ENCODE assay signal across 18 cellular contexts in genomic region chrX:31483336-31483735, GRCh38.
A peak's percentile ranks its signal among the peaks of the same experiment; 100 is the strongest.
DNase-seq lines count a peak whose midpoint lies in the region; ATAC-seq, FAIRE-seq and TF ChIP-seq lines count a peak whose summit lies in the region.
"Had no signal": no experiment of that assay in that cellular context is flagged by ENCODE, and none has a peak within 500 bp of the region (broad histone marks: within the 10 kb centered on the region; RNA-seq: fewer than 3 reads in every experiment).

No MANE protein-coding gene starts in this region.

- BruUV-seq in Calu3 (replicated peaks; lab: Mats Ljungman, UMichigan) = no TSS peak
- BruUV-seq in endothelial cell of umbilical vein (replicated peaks; lab: Mats Ljungman, UMichigan) = no TSS peak

- H2AFZ ChIP-seq in endothelial cell of umbilical vein (ENCODE audit: low read depth, low read length) = no peak overlapping the region

- H3K27ac ChIP-seq in RWPE1 = no peak overlapping the region
- peak overlapping the region; percentile 55 for H3K27ac ChIP-seq in endothelial cell of umbilical vein (ENCODE audit: insufficient read depth, low read depth, low read length)
- no peak overlapping the region for H3K27ac ChIP-seq in psoas muscle

- TF ChIP-seq POLR2A in endothelial cell of umbilical vein (IDR thresholded peaks at IDR 0.05; ENCODE audit: low read depth, low read length) = no peak

- CTCF ChIA-PET in Calu3 (lab: Charles Lee) = interaction anchor here (0.5 kb wide), 1 partner anchor 102 kb away, joined by 4 read pairs; no protein-coding TSS in a partner anchor
- CTCF ChIA-PET in RWPE1 (lab: Yijun Ruan, JAX) = no interaction called here
- CTCF ChIA-PET in endothelial cell of umbilical vein (lab: Charles Lee) = interaction anchor here (0.8 kb wide), 1 partner anchor 16 kb away, joined by 3 read pairs; no protein-coding TSS in a partner anchor

- H3K4me1 Mint-ChIP-seq in Calu3 (ENCODE audit: low read depth, unreplicated experiment) (peaks cover 34% of the 10 kb centered on the region), nephron (peaks cover 4% of the 10 kb centered on the region)
- H3K4me1 Mint-ChIP-seq: activated CD4-positive, alpha-beta memory T cell treated with anti-CD3 and anti-CD28 coated beads, Interleukin-2, amount 10 ng/mL, durations not matched to agents 7 days and 5 days; memory B cell had no signal

- H3K79me2 ChIP-seq in endothelial cell of umbilical vein (ENCODE audit: control insufficient read depth, insufficient read depth, low read length) = no peaks in the 10 kb centered on the region

- dilution Hi-C loops in endothelial cell of umbilical vein (cut with MboI; ENCODE audit: extremely low pct_ligation_motif_present, low sequenced_read_pairs) = no loop called here

- peak; percentile 78 for FAIRE-seq in endothelial cell of umbilical vein (lab: Jason Lieb, UNC)
- FAIRE-seq: GM12892 had no signal

- H3K36me3 ChIP-seq in endothelial cell of umbilical vein (ENCODE audit: control insufficient read depth in 2 of 2, extremely low read depth in 1 of 2, insufficient read depth in 2 of 2, low read length in 2 of 2) (no peaks in the 10 kb centered on the region), psoas muscle (ENCODE audit: insufficient read depth in 1 of 2, low read depth in 1 of 2) (peaks cover 0 to 5% of the 10 kb centered on the region in 2 donors)
- H3K36me3 ChIP-seq: BE2C had no signal

- H3K27me3 Mint-ChIP-seq in Calu3 (ENCODE audit: unreplicated experiment) = no peaks in the 10 kb centered on the region
- H3K27me3 Mint-ChIP-seq in nephron (ENCODE audit: low read depth) = no peaks in the 10 kb centered on the region
- H3K27me3 Mint-ChIP-seq: activated CD4-positive, alpha-beta memory T cell treated with anti-CD3 and anti-CD28 coated beads, Interleukin-2, amount 10 ng/mL, durations not matched to agents 7 days and 5 days; memory B cell had no signal

- TF ChIP-seq CTCF in Calu3 (IDR thresholded peaks at IDR 0.05; ENCODE audit: unreplicated experiment) = no peak
- TF ChIP-seq CTCF in RWPE1 (conservative IDR thresholded peaks at IDR 0.05; ENCODE audit: low read depth) = no peak
- no peak for TF ChIP-seq CTCF in endothelial cell of umbilical vein (IDR thresholded peaks at IDR 0.05; ENCODE audit: extremely low read depth in 1 of 2, insufficient read depth in 1 of 2, low read depth in 1 of 2, low read length in 2 of 2)
- no peak for TF ChIP-seq CTCF in nephron (IDR thresholded peaks at IDR 0.05; ENCODE audit: unreplicated experiment in 3 of 3)
- no peak for TF ChIP-seq CTCF in psoas muscle (IDR thresholded peaks at IDR 0.05)

- H3K4me1 ChIP-seq in endothelial cell of umbilical vein (ENCODE audit: control insufficient read depth, extremely low read depth, insufficient read depth, low read length) = peaks cover 5% of the 10 kb centered on the region
- no peaks in the 10 kb centered on the region for H3K4me1 ChIP-seq in psoas muscle
- H3K4me1 ChIP-seq: BE2C had no signal

- no peaks in the 10 kb centered on the region for H3K9me1 ChIP-seq in endothelial cell of umbilical vein (replicated peaks; ENCODE audit: control insufficient read depth, extremely low read depth, insufficient read depth, low read length)

- peaks cover 15% of the 10 kb centered on the region for H3K9me3 Mint-ChIP-seq in Calu3 (ENCODE audit: low read depth, unreplicated experiment)
- peaks cover 8% of the 10 kb centered on the region for H3K9me3 Mint-ChIP-seq in nephron
- H3K9me3 Mint-ChIP-seq: activated CD4-positive, alpha-beta memory T cell treated with anti-CD3 and anti-CD28 coated beads, Interleukin-2, amount 10 ng/mL, durations not matched to agents 7 days and 5 days had no signal

- POLR2A ChIA-PET in RWPE1 (lab: Yijun Ruan, JAX; ENCODE audit: low non-redundant PET) (no interaction called here), endothelial cell of umbilical vein (lab: Charles Lee) (no interaction called here)

- no peak overlapping the region for H3K4me3 ChIP-seq in endothelial cell of umbilical vein (replicated peaks in 1 of 3; ENCODE audit: insufficient read depth in 1 of 3, low read depth in 1 of 3, low read length in 3 of 3)
- no peak overlapping the region for H3K4me3 ChIP-seq in psoas muscle

- no peaks in the 10 kb centered on the region for H3K27me3 ChIP-seq in endothelial cell of umbilical vein (ENCODE audit: control insufficient read depth in 2 of 2, insufficient read depth in 2 of 2, low read length in 2 of 2)
- H3K27me3 ChIP-seq in psoas muscle (ENCODE audit: insufficient read depth in 3 of 3, low read length in 2 of 3) = no peaks in the 10 kb centered on the region
- H3K27me3 ChIP-seq: BE2C had no signal

- no peaks in the 10 kb centered on the region for H3K9me3 ChIP-seq in endothelial cell of umbilical vein (replicated peaks; ENCODE audit: control insufficient read depth, insufficient read depth, low read length)
- no peaks in the 10 kb centered on the region for H3K9me3 ChIP-seq in psoas muscle
- H3K9me3 ChIP-seq: BE2C had no signal

- no peaks in the 10 kb centered on the region for H3K36me3 Mint-ChIP-seq in Calu3 (ENCODE audit: insufficient read depth, unreplicated experiment)
- H3K36me3 Mint-ChIP-seq in nephron (ENCODE audit: low read depth) = no peaks in the 10 kb centered on the region
- H3K36me3 Mint-ChIP-seq: memory B cell had no signal

- ATAC-seq in HG03442 (IDR thresholded peaks at IDR 0.05; ENCODE audit: unreplicated experiment) = no peak
- ATAC-seq in psoas muscle = no peak
- no peak for ATAC-seq in stimulated activated naive CD8-positive, alpha-beta T cell treated with anti-CD3 and anti-CD28 coated beads, Interleukin-15, Interleukin-2, amounts not matched to agents 100 U/mL and 50 U/mL, for 24 hours
- ATAC-seq: Right ventricle myocardium inferior had no signal

- H3K4me3 Mint-ChIP-seq in Calu3 (ENCODE audit: low read depth, unreplicated experiment) (peak overlapping the region; percentile 3), nephron (no peak overlapping the region)
- H3K4me3 Mint-ChIP-seq: activated CD4-positive, alpha-beta memory T cell treated with anti-CD3 and anti-CD28 coated beads, Interleukin-2, amount 10 ng/mL, durations not matched to agents 7 days and 5 days; memory B cell had no signal

- no peaks in the 10 kb centered on the region for H4K20me1 ChIP-seq in endothelial cell of umbilical vein (replicated peaks; ENCODE audit: control insufficient read depth, extremely low read depth, insufficient read depth, low read length)

- H3K4me2 ChIP-seq in endothelial cell of umbilical vein (ENCODE audit: insufficient read depth, low read length) = peak overlapping the region; percentile 24

- intact Hi-C loops in Calu3 (cut with micrococcal nuclease; ENCODE audit: unreplicated experiment) = no loop called here
- intact Hi-C loops in endothelial cell of umbilical vein (cut with micrococcal nuclease) = no loop called here
- intact Hi-C loops in psoas muscle (cut with DNase I) = no loop called here

- H3K27ac Mint-ChIP-seq in Calu3 (ENCODE audit: unreplicated experiment) (peak overlapping the region; percentile 72), nephron (peak overlapping the region in 2 of 3 experiments; percentile 62 to 83)
- H3K27ac Mint-ChIP-seq: activated CD4-positive, alpha-beta memory T cell treated with anti-CD3 and anti-CD28 coated beads, Interleukin-2, amount 10 ng/mL, durations not matched to agents 7 days and 5 days; memory B cell had no signal

- no peak for DNase-seq in Calu3
- peak; percentile 11 for DNase-seq in RWPE1 (ENCODE audit: low spot score)
- peak; percentile 77 for DNase-seq in endothelial cell of umbilical vein (ENCODE audit: low read depth, low spot score)
- no peak for DNase-seq in activated CD8-positive, alpha-beta memory T cell treated with anti-CD3 and anti-CD28 coated beads for 24 hours
- DNase-seq in psoas muscle = no peak
- DNase-seq in stimulated activated naive CD8-positive, alpha-beta T cell treated with anti-CD3 and anti-CD28 coated beads, Interleukin-15, Interleukin-2, amounts not matched to agents 100 U/mL and 50 U/mL, for 24 hours = no peak
- DNase-seq: activated CD4-positive, alpha-beta memory T cell treated with anti-CD3 and anti-CD28 coated beads, Interleukin-2, amount 10 ng/mL, durations not matched to agents 7 days and 5 days; activated gamma-delta T cell; BE2C; DMS79; Kasumi-1; NCI-H1930; trophoblast cell had no signal

- 51 to 67% (median 58%) methylated on average over 5 of the region's 5 CpGs for WGBS in psoas muscle, 3 donors

- H3K9ac ChIP-seq in endothelial cell of umbilical vein (replicated peaks; ENCODE audit: extremely low read depth, insufficient read depth, low read length) = peak overlapping the region; percentile 9

TF ChIP-seq in endothelial cell of umbilical vein, 7 proteins besides CTCF, POLR2A, EP300 and RAD21:
- TF ChIP-seq FOS (IDR thresholded peaks at IDR 0.05; ENCODE audit: borderline replicate concordance, insufficient read depth, low read length) (peak; percentile 57), JUN (IDR thresholded peaks at IDR 0.05; ENCODE audit: borderline replicate concordance, insufficient read depth, insufficient read length, low read depth) (peak; percentile 56), GATA2 (IDR thresholded peaks at IDR 0.05; ENCODE audit: insufficient read depth, insufficient read length, low read depth, low read length) (no peak), MAX (IDR thresholded peaks at IDR 0.05; ENCODE audit: insufficient read depth, insufficient read length) (peak; percentile 82), EZH2 (IDR thresholded peaks at IDR 0.05; ENCODE audit: borderline replicate concordance, low read depth, low read length, severe bottlenecking) (no peak), POLR2AphosphoS5 (IDR thresholded peaks at IDR 0.05; ENCODE audit: insufficient read depth, low read depth, low read length) (no peak), MYC (IDR thresholded peaks at IDR 0.05; ENCODE audit: low read depth, low read length) (no peak)

Comparison
In these comparisons a context has a peak if more than half of its experiments do, and no peak if none do; other contexts are left out.
1. DNase-seq: peak in RWPE1 (single experiment) and endothelial cell of umbilical vein (single experiment); none in Calu3 (single experiment), activated CD8-positive, alpha-beta memory T cell treated with anti-CD3 and anti-CD28 coated beads for 24 hours (single experiment), psoas muscle (0 of 2) and stimulated activated naive CD8-positive, alpha-beta T cell treated with anti-CD3 and anti-CD28 coated beads, Interleukin-15, Interleukin-2, amounts not matched to agents 100 U/mL and 50 U/mL, for 24 hours (single experiment).